In genomic region chr3:194941360-194941955, GRCh38 we compare ENCODE assay signal across 17 cellular contexts.
"Had no signal": no experiment of that assay in that cellular context is flagged by ENCODE, and none has a peak within 500 bp of the region (broad histone marks: within the 10 kb centered on the region; RNA-seq: fewer than 3 reads in every experiment).

No MANE protein-coding gene starts in this region.

- H3K36me3 Mint-ChIP-seq: memory B cell; naive thymus-derived CD4-positive, alpha-beta T cell had no signal

- H3K4me3 Mint-ChIP-seq: memory B cell; naive thymus-derived CD4-positive, alpha-beta T cell had no signal

- FAIRE-seq: endometrium, islet of Langerhans, small intestine had no signal

- H3K4me3 ChIP-seq: colonic mucosa, gastrocnemius medialis, heart right ventricle, left lung, lower lobe of right lung, ovary, uterus had no signal

- H3K27me3 ChIP-seq: colonic mucosa, gastrocnemius medialis, heart right ventricle, left lung, ovary, uterus had no signal

- H3K4me1 ChIP-seq: colonic mucosa, lower lobe of right lung, uterus had no signal

- H3K9me3 ChIP-seq: colonic mucosa, gastrocnemius medialis, heart right ventricle, left lung, lower lobe of right lung, ovary, uterus had no signal

- ATAC-seq: gastrocnemius medialis; heart right ventricle; left lung; lower lobe of right lung; naive thymus-derived CD4-positive, alpha-beta T cell; right cardiac atrium had no signal

- DNase-seq: colonic mucosa; effector memory CD4-positive, alpha-beta T cell; gastrocnemius medialis; heart right ventricle; hypothalamus; left lung; lower lobe of right lung; naive thymus-derived CD4-positive, alpha-beta T cell; ovary; right cardiac atrium; small intestine; stimulated activated CD4-positive, alpha-beta T cell treated with anti-CD3 and anti-CD28 coated beads, Interleukin-12 subunit alpha, Interleukin-12 subunit beta, amount 100 ng/mL, for 4 hours; stimulated activated naive CD4-positive, alpha-beta T cell treated with Interleukin-2 at 50 U/mL for 16 hours; uterus had no signal

- H3K36me3 ChIP-seq: colonic mucosa, gastrocnemius medialis, heart right ventricle, left lung, lower lobe of right lung, ovary, uterus had no signal

- H3K27ac Mint-ChIP-seq: memory B cell; naive thymus-derived CD4-positive, alpha-beta T cell had no signal

- H3K27ac ChIP-seq: colonic mucosa, gastrocnemius medialis, left lung, lower lobe of right lung, ovary, uterus had no signal

- H3K9me3 Mint-ChIP-seq: memory B cell had no signal
